Comparison of ENCODE assay signal across 18 cellular contexts in the genomic region with DNA sequence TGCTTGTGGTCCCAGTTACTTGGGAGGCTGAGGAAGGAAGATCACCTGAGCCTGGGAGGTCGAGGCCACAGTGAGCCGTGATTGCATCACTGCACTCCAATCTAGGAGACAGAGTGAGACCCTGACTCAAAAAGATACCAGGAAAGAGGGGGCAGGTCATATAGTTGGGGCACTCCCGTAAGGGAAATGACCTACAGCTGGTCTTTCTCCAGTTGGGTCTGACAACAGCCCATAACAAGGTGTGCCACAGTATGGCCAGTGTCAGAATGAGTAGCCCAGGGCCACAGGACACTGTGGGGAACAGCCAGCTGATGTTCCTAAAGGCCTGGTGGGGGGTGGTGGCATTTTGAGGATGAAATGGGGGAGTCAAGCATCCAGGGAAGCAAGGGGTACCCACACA. TPM values are rescaled to one million over a fixed set of nuclear protein-coding genes. Genes with fewer than 3 reads are reported as not detected.
DNase-seq lines count a peak whose midpoint lies in the region; ATAC-seq and TF ChIP-seq lines count a peak whose summit lies in the region.
"Had no signal": no experiment of that assay in that cellular context is flagged by ENCODE, and none has a peak within 500 bp of the region (broad histone marks: within the 10 kb centered on the region; RNA-seq: fewer than 3 reads in every experiment).

No MANE protein-coding gene starts in this region.

- H3K9me3 ChIP-seq in A673 (ENCODE audit: low read depth, low read length, poor library complexity, severe bottlenecking) = no peaks in the 10 kb centered on the region
- H3K9me3 ChIP-seq in CD4-positive, CD25-positive, alpha-beta regulatory T cell (ENCODE audit: control insufficient read depth in 2 of 2, low read length in 2 of 2) = no peaks in the 10 kb centered on the region
- H3K9me3 ChIP-seq in upper lobe of left lung = no peaks in the 10 kb centered on the region
- H3K9me3 ChIP-seq: lower lobe of right lung had no signal

- no peak for TF ChIP-seq CTCF in A673 (conservative IDR thresholded peaks at IDR 0.05; ENCODE audit: low read depth, low read length)
- TF ChIP-seq CTCF in upper lobe of left lung (IDR thresholded peaks at IDR 0.05) = no peak

- DNase-seq in A673 (ENCODE audit: low spot score) = no peak
- DNase-seq in CD4-positive, CD25-positive, alpha-beta regulatory T cell = no peak
- peak; percentile 17 for DNase-seq in activated CD4-positive, alpha-beta memory T cell treated with anti-CD3 and anti-CD28 coated beads for 36 hours
- DNase-seq in memory B cell (ENCODE audit: low spot score in 2 of 2) = no peak
- no peak for DNase-seq in effector CD8-positive, alpha-beta T cell (lab: John Stamatoyannopoulos, UW)
- no peak for DNase-seq in upper lobe of left lung
- no peak for DNase-seq in MV-4-11 (lab: John Stamatoyannopoulos, UW)
- DNase-seq in SIG-M5 treated with dmso at 0.1 percent for 504 hours (lab: John Stamatoyannopoulos, UW; ENCODE audit: unreplicated experiment) = no peak
- DNase-seq: activated CD4-positive, CD25-positive, alpha-beta regulatory T cell; activated CD8-positive, alpha-beta memory T cell treated with anti-CD3 and anti-CD28 coated beads, Interleukin-2, amount 50 U/mL, for 4 hours; DMS 273 treated with DMSO at 0.1 percent for 48 hours; GDM1; HCEC 1CT; lower lobe of right lung; NCI-H2029 treated with DMSO at 0.1 percent for 48 hours; SHP77 treated with DMSO at 0.1 percent for 48 hours had no signal

- H3K27me3 ChIP-seq in A673 (replicated peaks; ENCODE audit: insufficient read depth, low read depth, low read length, poor library complexity) (no peaks in the 10 kb centered on the region), upper lobe of left lung (no peaks in the 10 kb centered on the region)
- no peaks in the 10 kb centered on the region for H3K27me3 ChIP-seq in CD4-positive, CD25-positive, alpha-beta regulatory T cell (ENCODE audit: control insufficient read depth, insufficient read depth, low read length)

- peak overlapping the region in 2 of 3 donors; percentile 22 to 90 for H3K27ac Mint-ChIP-seq in CD4-positive, CD25-positive, alpha-beta regulatory T cell
- H3K27ac Mint-ChIP-seq in activated CD4-positive, alpha-beta memory T cell treated with anti-CD3 and anti-CD28 coated beads for 36 hours = peak overlapping the region; percentile 73
- H3K27ac Mint-ChIP-seq in memory B cell = peak overlapping the region; percentile 57
- H3K27ac Mint-ChIP-seq: IgD-negative memory B cell had no signal

- 85 to 86% methylated on average over 3 of the region's 3 CpGs for WGBS in upper lobe of left lung, 2 donors

- no peak overlapping the region for H3K4me3 Mint-ChIP-seq in CD4-positive, CD25-positive, alpha-beta regulatory T cell
- H3K4me3 Mint-ChIP-seq in activated CD4-positive, alpha-beta memory T cell treated with anti-CD3 and anti-CD28 coated beads for 36 hours = no peak overlapping the region
- no peak overlapping the region for H3K4me3 Mint-ChIP-seq in memory B cell

- intact Hi-C loops in A673 (cut with micrococcal nuclease; ENCODE audit: unreplicated experiment) = no loop called here
- intact Hi-C loops in activated CD4-positive, alpha-beta memory T cell treated with anti-CD3 and anti-CD28 coated beads for 36 hours (cut with micrococcal nuclease) = no loop called here

- POLR2A ChIA-PET in A673 (lab: Charles Lee; ENCODE audit: low non-redundant PET) = interaction anchor here (0.6 kb wide), 1 partner anchor 191 kb away, joined by 4 read pairs; no protein-coding TSS in a partner anchor
- POLR2A ChIA-PET in activated CD4-positive, alpha-beta memory T cell treated with anti-CD3 and anti-CD28 coated beads for 36 hours (lab: Charles Lee) = interaction anchor here (1.2 kb wide), 1 partner anchor 17 kb away, joined by 4 read pairs; no protein-coding TSS in a partner anchor

- no peaks in the 10 kb centered on the region for H3K9me3 Mint-ChIP-seq in CD4-positive, CD25-positive, alpha-beta regulatory T cell
- H3K9me3 Mint-ChIP-seq in activated CD4-positive, alpha-beta memory T cell treated with anti-CD3 and anti-CD28 coated beads for 36 hours = no peaks in the 10 kb centered on the region
- no peaks in the 10 kb centered on the region for H3K9me3 Mint-ChIP-seq in memory B cell
- H3K9me3 Mint-ChIP-seq: IgD-negative memory B cell had no signal

- no peaks in the 10 kb centered on the region for H3K4me1 ChIP-seq in A673 (ENCODE audit: insufficient read depth, low read length, poor library complexity, severe bottlenecking)
- no peaks in the 10 kb centered on the region for H3K4me1 ChIP-seq in CD4-positive, CD25-positive, alpha-beta regulatory T cell (ENCODE audit: control insufficient read depth, insufficient read depth, low read length, poor library complexity, severe bottlenecking)
- no peaks in the 10 kb centered on the region for H3K4me1 ChIP-seq in upper lobe of left lung
- H3K4me1 ChIP-seq: lower lobe of right lung, parathyroid adenoma had no signal

- peaks cover 62% of the 10 kb centered on the region for H3K36me3 ChIP-seq in A673 (ENCODE audit: insufficient read depth, low read length, poor library complexity, severe bottlenecking)
- H3K36me3 ChIP-seq in CD4-positive, CD25-positive, alpha-beta regulatory T cell (ENCODE audit: control insufficient read depth, insufficient read depth, low read length) = peaks cover 61% of the 10 kb centered on the region
- H3K36me3 ChIP-seq in upper lobe of left lung = peaks cover 0 to 60% (median 34%) of the 10 kb centered on the region in 4 donors

- no TSS peak for BruUV-seq in A673 (replicated peaks; lab: Mats Ljungman, UMichigan)

- H3K27ac ChIP-seq in A673 (ENCODE audit: low read depth, low read length, poor library complexity, severe bottlenecking) (peak overlapping the region; percentile 21), upper lobe of left lung (no peak overlapping the region)
- no peak overlapping the region for H3K27ac ChIP-seq in CD4-positive, CD25-positive, alpha-beta regulatory T cell (ENCODE audit: insufficient read depth, low read length, poor library complexity, severe bottlenecking)
- H3K27ac ChIP-seq: lower lobe of right lung, parathyroid adenoma had no signal

- CTCF ChIA-PET in A673 (lab: Charles Lee) = no interaction called here
- CTCF ChIA-PET in activated CD4-positive, alpha-beta memory T cell treated with anti-CD3 and anti-CD28 coated beads for 36 hours (lab: Charles Lee) = interaction anchor here (1.0 kb wide), 1 partner anchor 67 kb away, joined by 5 read pairs; no protein-coding TSS in a partner anchor

- H3K4me3 ChIP-seq in A673 (ENCODE audit: low read depth, low read length, poor library complexity, severe bottlenecking) (no peak overlapping the region), upper lobe of left lung (no peak overlapping the region)
- no peak overlapping the region for H3K4me3 ChIP-seq in CD4-positive, CD25-positive, alpha-beta regulatory T cell (ENCODE audit: low read depth, low read length)
- H3K4me3 ChIP-seq: lower lobe of right lung had no signal

- no peak for ATAC-seq in CD4-positive, CD25-positive, alpha-beta regulatory T cell (ENCODE audit: low read depth in 2 of 2)
- ATAC-seq in memory B cell (ENCODE audit: low read depth) (no peak), upper lobe of left lung (ENCODE audit: low FRiP score in 2 of 2) (no peak)
- ATAC-seq: lower lobe of right lung had no signal

- TF ChIP-seq POLR2A in upper lobe of left lung (IDR thresholded peaks at IDR 0.05) = no peak

- peaks cover 13% of the 10 kb centered on the region for H3K36me3 Mint-ChIP-seq in CD4-positive, CD25-positive, alpha-beta regulatory T cell
- peaks cover 35% of the 10 kb centered on the region for H3K36me3 Mint-ChIP-seq in activated CD4-positive, alpha-beta memory T cell treated with anti-CD3 and anti-CD28 coated beads for 36 hours
- H3K36me3 Mint-ChIP-seq in memory B cell = peaks cover 18% of the 10 kb centered on the region

- TF ChIP-seq EP300 in upper lobe of left lung (IDR thresholded peaks at IDR 0.05) = no peak

- peaks cover 6 to 32% (median 14%) of the 10 kb centered on the region in 4 donors for H3K4me1 Mint-ChIP-seq in CD4-positive, CD25-positive, alpha-beta regulatory T cell
- peaks cover 21% of the 10 kb centered on the region for H3K4me1 Mint-ChIP-seq in activated CD4-positive, alpha-beta memory T cell treated with anti-CD3 and anti-CD28 coated beads for 36 hours (ENCODE audit: low read depth)
- H3K4me1 Mint-ChIP-seq in memory B cell = peaks cover 15% of the 10 kb centered on the region

- H3K27me3 Mint-ChIP-seq in CD4-positive, CD25-positive, alpha-beta regulatory T cell = no peaks in the 10 kb centered on the region
- H3K27me3 Mint-ChIP-seq in activated CD4-positive, alpha-beta memory T cell treated with anti-CD3 and anti-CD28 coated beads for 36 hours = no peaks in the 10 kb centered on the region
- H3K27me3 Mint-ChIP-seq in memory B cell = no peaks in the 10 kb centered on the region
- H3K27me3 Mint-ChIP-seq: IgD-negative memory B cell had no signal

RNA-seq across cellular contexts. Expression of gene DNMT1, which starts 10.8 kb away (rescaled TPM):
- 371 and 383 TPM in 2 replicates for total RNA-seq in A673 (2021)
- total RNA-seq in CD4-positive, CD25-positive, alpha-beta regulatory T cell = 259 TPM
- 100 to 1,000 TPM in 1 of 4 donors, 10 to 100 TPM in 3; 78.8 to 103 (median 97.6) TPM for polyA plus RNA-seq in CD4-positive, CD25-positive, alpha-beta regulatory T cell
- 100 to 1,000 TPM; 356 to 357 TPM for total RNA-seq in activated CD4-positive, alpha-beta memory T cell treated with anti-CD3 and anti-CD28 coated beads for 36 hours
- 100 to 1,000 TPM in 1 of 6 donors, 10 to 100 TPM in 5; 54.0 to 166 (median 63.9) TPM for total RNA-seq in upper lobe of left lung

RNA-seq across cellular contexts. Expression of gene S1PR2, which starts 47.2 kb away (rescaled TPM):
- total RNA-seq in A673 (2021) (8.4 and 10.0 TPM in 2 replicates), upper lobe of left lung (10 to 100 TPM in 4 of 6 donors, 1 to 10 TPM in 2; 9.1 to 30.0 (median 16.0) TPM)
- total RNA-seq in CD4-positive, CD25-positive, alpha-beta regulatory T cell = 20.9 TPM
- 1 to 10 TPM; 2.9 to 3.8 (median 3.2) TPM for polyA plus RNA-seq in CD4-positive, CD25-positive, alpha-beta regulatory T cell
- 1 to 10 TPM; 9.4 to 9.8 TPM for total RNA-seq in activated CD4-positive, alpha-beta memory T cell treated with anti-CD3 and anti-CD28 coated beads for 36 hours
